Comparison of ENCODE assay signal across 8 cellular contexts in genomic region chr11:2928605-2929510, GRCh38. TPM values are rescaled to one million over a fixed set of nuclear protein-coding genes. Genes with fewer than 3 reads are reported as not detected.
DNase-seq lines count a peak whose midpoint lies in the region; FAIRE-seq and TF ChIP-seq lines count a peak whose summit lies in the region.

PHLDA2 (minus strand) TSS chr11:2929420; CDS start chr11:2929364, 56 bp downstream.

- H3K27ac ChIP-seq in HUES6 (ENCODE audit: low read depth, low read length) = peak within 1 kb of the TSS; percentile 42; the same call in 1 of the 2 replicates

- FAIRE-seq in D721Med (lab: Jason Lieb, UNC) = no peak

- POLR2A ChIA-PET in BJ (lab: Charles Lee) = interaction anchor here (0.6 to 0.9 kb wide), 2 partner anchors 121 to 229 kb away, joined by 3 read pairs; partner anchors contain the start of gene KCNQ1OT1

- H3K27me3 ChIP-seq in BJ (ENCODE audit: control insufficient read depth, insufficient read depth, low read length) = no peaks in the 10 kb centered on the region
- peaks cover 32% of the 10 kb centered on the region for H3K27me3 ChIP-seq in HUES6 (ENCODE audit: control insufficient read depth, insufficient read depth, low read length)

- CTCF ChIA-PET in BJ (lab: Yijun Ruan, JAX) = interaction anchor here (1.1 to 3.2 kb wide), 9 partner anchors 8 to 397 kb away, joined by 3 to 22 read pairs (median 7); no protein-coding TSS in a partner anchor

- H3K9ac ChIP-seq in HUES6 (ENCODE audit: low read length) = peak within 1 kb of the TSS; percentile 81

- no peak for TF ChIP-seq CTCF in BJ (IDR thresholded peaks at IDR 0.05; ENCODE audit: insufficient read depth, low read depth, low read length)
- TF ChIP-seq CTCF in D721Med (IDR thresholded peaks at IDR 0.05; ENCODE audit: insufficient read depth, missing control alignments) = no peak

- H3K4me1 ChIP-seq in HUES6 (ENCODE audit: control insufficient read depth, insufficient read depth, low read length) = peaks cover 29% of the 10 kb centered on the region

- no peaks in the 10 kb centered on the region for H3K36me3 ChIP-seq in BJ (ENCODE audit: control insufficient read depth, insufficient read depth, low read length)
- H3K36me3 ChIP-seq in HUES6 (ENCODE audit: control insufficient read depth, insufficient read depth, low read length) = no peaks in the 10 kb centered on the region

- H3K4me3 ChIP-seq in BJ (ENCODE audit: low read depth, low read length) (peak within 1 kb of the TSS; percentile 90), HUES6 (ENCODE audit: low read depth, low read length) (peak within 1 kb of the TSS; percentile 84)

- in situ Hi-C loops in T47D (cut with HindIII; ENCODE audit: low pct_unique_long_range_greater_than_20kb, low sequenced_read_pairs) = no loop called here

- DNase-seq in BJ (ENCODE audit: low read depth) (no peak), T1000 (lab: John Stamatoyannopoulos, UW) (peak; percentile 77), T47D (ENCODE audit: low read depth in 1 of 2, low spot score in 1 of 2) (peak; percentile 59 to 70), islet precursor cell (peak; percentile 75), D721Med (ENCODE audit: insufficient read length, low spot score) (no peak), NCI-H82 treated with DMSO at 0.1 percent for 48 hours (lab: John Stamatoyannopoulos, UW; ENCODE audit: unreplicated experiment) (no peak)
- peak; percentile 34 to 49 for DNase-seq in stimulated activated CD4-positive, alpha-beta T cell treated with anti-CD3 and anti-CD28 coated beads, Interleukin-15, amount 100 ng/mL, for 48 hours (ENCODE audit: low read depth in 2 of 2)

- no peaks in the 10 kb centered on the region for H3K9me3 ChIP-seq in HUES6 (ENCODE audit: control insufficient read depth, insufficient read depth, low read depth, low read length)

RNA-seq across cellular contexts. Expression of gene PHLDA2, which starts in this region (rescaled TPM):
- 12.8 and 13.7 TPM in 2 replicates for polyA plus RNA-seq in BJ (2011; rRNA removed)
- polyA minus RNA-seq in BJ (2011; rRNA and poly(A)+ RNA removed) = 3.3 and 5.3 TPM in 2 replicates

Comparison
In these comparisons a context has a peak if more than half of its experiments do, and no peak if none do; other contexts are left out.
1. DNase-seq: peak in T1000 (single experiment), T47D (2 of 2), islet precursor cell (single experiment) and stimulated activated CD4-positive, alpha-beta T cell treated with anti-CD3 and anti-CD28 coated beads, Interleukin-15, amount 100 ng/mL, for 48 hours (2 of 2); none in BJ (single experiment), D721Med (single experiment) and NCI-H82 treated with DMSO at 0.1 percent for 48 hours (single experiment).